In genomic region chr3:8846176-8846575, GRCh38 we compare ENCODE assay signal across 1 cellular context.
TF ChIP-seq lines count a peak whose summit lies in the region.

No MANE protein-coding gene starts in this region.

TF ChIP-seq in GM23338, 12 proteins besides CTCF, POLR2A, EP300 and RAD21 (continued from another document):
- TF ChIP-seq ETS1 (IDR thresholded peaks at IDR 0.05) (no peak), REST (IDR thresholded peaks at IDR 0.05; ENCODE audit: unreplicated experiment) (no peak), ZNF331 (CRISPR knock-in tag; IDR thresholded peaks at IDR 0.05; ENCODE audit: low read depth) (no peak), ZNF462 (CRISPR knock-in tag; IDR thresholded peaks at IDR 0.05) (no peak), CREB1 (CRISPR knock-in tag; IDR thresholded peaks at IDR 0.05; ENCODE audit: low read depth) (no peak), EZH2phosphoT487 (IDR thresholded peaks at IDR 0.05; ENCODE audit: unreplicated experiment) (no peak), JUNB (IDR thresholded peaks at IDR 0.05; ENCODE audit: unreplicated experiment) (no peak), EZH2 (IDR thresholded peaks at IDR 0.05; ENCODE audit: low read depth, unreplicated experiment) (no peak), STAT1 (IDR thresholded peaks at IDR 0.05; ENCODE audit: unreplicated experiment) (no peak), POLR2AphosphoS5 (IDR thresholded peaks at IDR 0.05; ENCODE audit: low read depth) (no peak)
TF ChIP-seq in GM23338: peak in this region for 0.
